In genomic region chr2:69693059-69693458, GRCh38 we compare ENCODE assay signal across 10 cellular contexts. TPM values are rescaled to one million over a fixed set of nuclear protein-coding genes. Genes with fewer than 3 reads are reported as not detected.
DNase-seq lines count a peak whose midpoint lies in the region; ATAC-seq and TF ChIP-seq lines count a peak whose summit lies in the region.
"Had no signal": no experiment of that assay in that cellular context is flagged by ENCODE, and none has a peak within 500 bp of the region (broad histone marks: within the 10 kb centered on the region; RNA-seq: fewer than 3 reads in every experiment).

No MANE protein-coding gene starts in this region.

- H3K36me3 ChIP-seq in DND-41 (ENCODE audit: insufficient read depth, low read length) (no peaks in the 10 kb centered on the region), hepatocyte (replicated peaks; ENCODE audit: insufficient read depth, low read depth) (no peaks in the 10 kb centered on the region)

- peaks cover 57% of the 10 kb centered on the region for H3K4me1 Mint-ChIP-seq in activated T-helper 2 cell treated with anti-CD3 and anti-CD28 coated beads, Interferon-gamma antibody, Interleukin-2, Interleukin-4, amounts not matched to agents 10 μg/mL and 5 μg/mL and 100 μg/mL, durations not matched to agents 14 hours and 24 hours and 36 hours (ENCODE audit: low read depth)
- peaks cover 60 to 65% of the 10 kb centered on the region in 2 donors for H3K4me1 Mint-ChIP-seq in natural killer cell

- H3K79me2 ChIP-seq in DND-41 (ENCODE audit: insufficient read depth, low read length) (no peaks in the 10 kb centered on the region), hepatocyte (no peaks in the 10 kb centered on the region)

- H2AFZ ChIP-seq in DND-41 (ENCODE audit: low read depth, low read length): peak overlapping the region; percentile 23
- H2AFZ ChIP-seq in hepatocyte: no peak overlapping the region

- H3K9me3 ChIP-seq in DND-41 (ENCODE audit: insufficient read depth, low read length, severe bottlenecking) (no peaks in the 10 kb centered on the region), hepatocyte (ENCODE audit: low read depth) (no peaks in the 10 kb centered on the region)

- H3K36me3 Mint-ChIP-seq in activated T-helper 2 cell treated with anti-CD3 and anti-CD28 coated beads, Interferon-gamma antibody, Interleukin-2, Interleukin-4, amounts not matched to agents 10 μg/mL and 5 μg/mL and 100 μg/mL, durations not matched to agents 14 hours and 24 hours and 36 hours (ENCODE audit: low read depth): no peaks in the 10 kb centered on the region
- H3K36me3 Mint-ChIP-seq in natural killer cell: no peaks in the 10 kb centered on the region

- H3K27ac ChIP-seq in DND-41 (ENCODE audit: low read length): peak overlapping the region; percentile 97
- H3K27ac ChIP-seq in hepatocyte: no peak overlapping the region

- H3K27me3 ChIP-seq in DND-41 (ENCODE audit: insufficient read depth, low read length, poor library complexity): no peaks in the 10 kb centered on the region
- no peaks in the 10 kb centered on the region for H3K27me3 ChIP-seq in hepatocyte

- peak overlapping the region; percentile 11 for H3K4me3 Mint-ChIP-seq in activated T-helper 2 cell treated with anti-CD3 and anti-CD28 coated beads, Interferon-gamma antibody, Interleukin-2, Interleukin-4, amounts not matched to agents 10 μg/mL and 5 μg/mL and 100 μg/mL, durations not matched to agents 14 hours and 24 hours and 36 hours (ENCODE audit: low read depth)
- peak overlapping the region; percentile 71 for H3K4me3 Mint-ChIP-seq in natural killer cell

- H4K20me1 ChIP-seq in DND-41 (ENCODE audit: insufficient read depth, low read length): no peaks in the 10 kb centered on the region
- H4K20me1 ChIP-seq in hepatocyte (ENCODE audit: insufficient read depth, poor library complexity, severe bottlenecking): no peaks in the 10 kb centered on the region

- no peaks in the 10 kb centered on the region for H3K9me2 ChIP-seq in hepatocyte (replicated peaks; ENCODE audit: insufficient read depth)

- 66% methylated on average over 4 of the region's 4 CpGs for WGBS in hepatocyte (ENCODE audit: low lambda C conversion rate, missing lambda C conversion rate)

- DNase-seq in DND-41 (no peak), natural killer cell (no peak), EL (no peak), hepatocyte (ENCODE audit: low spot score) (no peak), activated gamma-delta T cell treated with Interleukin-2 at 50 U/mL for 16 hours (no peak)
- DNase-seq in activated T-helper 2 cell treated with anti-CD3 and anti-CD28 coated beads, Interferon-gamma antibody, Interleukin-2, Interleukin-4, amounts not matched to agents 10 μg/mL and 5 μg/mL and 100 μg/mL, durations not matched to agents 14 hours and 24 hours and 36 hours (ENCODE audit: low spot score): no peak
- DNase-seq: COR-L47, MM.1S had no signal

- ATAC-seq in DND-41 (ENCODE audit: insufficient read depth, low read depth): peak; percentile 43
- peak; percentile 7 for ATAC-seq in HG03469 (IDR thresholded peaks at IDR 0.05; ENCODE audit: unreplicated experiment)
- ATAC-seq in natural killer cell: no peak
- no peak for ATAC-seq in GM19397 (IDR thresholded peaks at IDR 0.05; ENCODE audit: unreplicated experiment)

- H3K9ac ChIP-seq in DND-41 (ENCODE audit: low read depth, low read length): peak overlapping the region; percentile 58

- H3K27ac Mint-ChIP-seq in activated T-helper 2 cell treated with anti-CD3 and anti-CD28 coated beads, Interferon-gamma antibody, Interleukin-2, Interleukin-4, amounts not matched to agents 10 μg/mL and 5 μg/mL and 100 μg/mL, durations not matched to agents 14 hours and 24 hours and 36 hours: peak overlapping the region; percentile 80
- H3K27ac Mint-ChIP-seq in natural killer cell: peak overlapping the region; percentile 86 to 88

- H3K4me3 ChIP-seq in DND-41 (ENCODE audit: low read depth in 1 of 2, low read length in 2 of 2) (peak overlapping the region in 1 of 2 experiments; percentile 25; a peak in 2 of 4 replicates), hepatocyte (no peak overlapping the region)

- H3K27me3 Mint-ChIP-seq in activated T-helper 2 cell treated with anti-CD3 and anti-CD28 coated beads, Interferon-gamma antibody, Interleukin-2, Interleukin-4, amounts not matched to agents 10 μg/mL and 5 μg/mL and 100 μg/mL, durations not matched to agents 14 hours and 24 hours and 36 hours (ENCODE audit: low read depth): no peaks in the 10 kb centered on the region
- no peaks in the 10 kb centered on the region for H3K27me3 Mint-ChIP-seq in natural killer cell (ENCODE audit: low read depth in 2 of 2)

- H3K4me2 ChIP-seq in DND-41 (ENCODE audit: insufficient read depth, low read length) (peak overlapping the region; percentile 51), hepatocyte (no peak overlapping the region)

- intact Hi-C loops in activated T-helper 2 cell treated with anti-CD3 and anti-CD28 coated beads, Interferon-gamma antibody, Interleukin-2, Interleukin-4, amounts not matched to agents 10 μg/mL and 5 μg/mL and 100 μg/mL, durations not matched to agents 14 hours and 24 hours and 36 hours (cut with micrococcal nuclease): no loop called here
- intact Hi-C loops in natural killer cell (cut with micrococcal nuclease): loop anchor here (2.0 kb wide), 1 partner anchor 48 kb away; no protein-coding TSS in a partner anchor

- TF ChIP-seq CTCF in DND-41 (IDR thresholded peaks at IDR 0.05; ENCODE audit: borderline replicate concordance, extremely low read depth, low read length, poor library complexity, severe bottlenecking) (no peak), natural killer cell (IDR thresholded peaks at IDR 0.05) (no peak), hepatocyte (IDR thresholded peaks at IDR 0.05; ENCODE audit: poor library complexity) (no peak)

- H3K4me1 ChIP-seq in DND-41 (ENCODE audit: insufficient read depth, low read length) (peaks cover 75% of the 10 kb centered on the region), hepatocyte (ENCODE audit: insufficient read depth) (peaks cover 17% of the 10 kb centered on the region)

- no peaks in the 10 kb centered on the region for H3K9me3 Mint-ChIP-seq in activated T-helper 2 cell treated with anti-CD3 and anti-CD28 coated beads, Interferon-gamma antibody, Interleukin-2, Interleukin-4, amounts not matched to agents 10 μg/mL and 5 μg/mL and 100 μg/mL, durations not matched to agents 14 hours and 24 hours and 36 hours
- no peaks in the 10 kb centered on the region for H3K9me3 Mint-ChIP-seq in natural killer cell

RNA-seq across cellular contexts. Expression of gene ANXA4, which starts 48.9 kb away (rescaled TPM):
- total RNA-seq in activated T-helper 2 cell treated with anti-CD3 and anti-CD28 coated beads, Interferon-gamma antibody, Interleukin-2, Interleukin-4, amounts not matched to agents 10 μg/mL and 5 μg/mL and 100 μg/mL, durations not matched to agents 14 hours and 24 hours and 36 hours: 45.6 and 52.9 TPM in 2 replicates
- total RNA-seq in natural killer cell (10 to 100 TPM; 44.6 to 63.6 (median 55.8) TPM), hepatocyte (98.8 and 107 TPM in 2 replicates)
- 191 and 231 TPM in 2 replicates for polyA plus RNA-seq in hepatocyte

RNA-seq across cellular contexts. Expression of gene AAK1, which starts 49.5 kb away (rescaled TPM):
- total RNA-seq in activated T-helper 2 cell treated with anti-CD3 and anti-CD28 coated beads, Interferon-gamma antibody, Interleukin-2, Interleukin-4, amounts not matched to agents 10 μg/mL and 5 μg/mL and 100 μg/mL, durations not matched to agents 14 hours and 24 hours and 36 hours: 108 TPM in 2 replicates
- total RNA-seq in natural killer cell (100 to 1,000 TPM; 174 to 249 (median 204) TPM), hepatocyte (23.2 and 30.1 TPM in 2 replicates)
- polyA plus RNA-seq in hepatocyte: 30.8 and 44.4 TPM in 2 replicates

Comparison
In these comparisons a context has a peak if more than half of its experiments do, and no peak if none do; other contexts are left out.
1. ATAC-seq: peak in DND-41 (single experiment) and HG03469 (single experiment); none in natural killer cell (0 of 3) and GM19397 (single experiment).